9 cellular contexts compared by ENCODE assay signal in genomic region chr2:96916156-96917007, GRCh38. TPM values are rescaled to one million over a fixed set of nuclear protein-coding genes. Genes with fewer than 3 reads are reported as not detected.
DNase-seq lines count a peak whose midpoint lies in the region; ATAC-seq and TF ChIP-seq lines count a peak whose summit lies in the region.
"Had no signal": no experiment of that assay in that cellular context is flagged by ENCODE, and none has a peak within 500 bp of the region (broad histone marks: within the 10 kb centered on the region; RNA-seq: fewer than 3 reads in every experiment).

No MANE protein-coding gene starts in this region.

- H3K4me1 ChIP-seq in liver (ENCODE audit: control insufficient read depth in 4 of 4, insufficient read depth in 4 of 4, low read length in 3 of 4) (no peaks in the 10 kb centered on the region), foreskin keratinocyte (no peaks in the 10 kb centered on the region)

- H3K4me3 Mint-ChIP-seq in type B pancreatic cell: no peak overlapping the region

- H3K4me3 ChIP-seq in liver (ENCODE audit: low read depth in 1 of 3, low read length in 3 of 3): peak overlapping the region in 1 of 3 donors; percentile 15

- no peaks in the 10 kb centered on the region for H3K27me3 Mint-ChIP-seq in type B pancreatic cell

- H3K36me3 Mint-ChIP-seq in type B pancreatic cell: no peaks in the 10 kb centered on the region

- intact Hi-C loops in Right ventricle myocardium inferior (cut with DNase I) (no loop called here), Right ventricle myocardium superior (cut with DNase I) (no loop called here)

- H3K9me3 Mint-ChIP-seq in type B pancreatic cell: no peaks in the 10 kb centered on the region

- H3K36me3 ChIP-seq in liver (ENCODE audit: control insufficient read depth in 4 of 4, insufficient read depth in 3 of 4, low read depth in 1 of 4, low read length in 3 of 4): no peaks in the 10 kb centered on the region

- H3K27ac Mint-ChIP-seq in type B pancreatic cell: no peak overlapping the region

- H3K4me1 Mint-ChIP-seq in type B pancreatic cell (ENCODE audit: unreplicated experiment): peaks cover 34% of the 10 kb centered on the region

- peaks cover 6 to 14% (median 11%) of the 10 kb centered on the region in 4 donors for H3K9me3 ChIP-seq in liver (ENCODE audit: control insufficient read depth in 4 of 4, low read length in 3 of 4)

- peak; percentile 19 to 45 for TF ChIP-seq RAD21 in liver (IDR thresholded peaks at IDR 0.05)

- no peak overlapping the region for H3K9ac ChIP-seq in liver (ENCODE audit: low read depth in 1 of 2, low read length in 2 of 2)

- TF ChIP-seq CTCF in liver (IDR thresholded peaks at IDR 0.05; ENCODE audit: low read depth, low read length, missing input control): peak; percentile 3
- TF ChIP-seq CTCF in type B pancreatic cell (conservative IDR thresholded peaks at IDR 0.05): peak; percentile 46
- no peak for TF ChIP-seq CTCF in foreskin keratinocyte (conservative IDR thresholded peaks at IDR 0.05)

- H3K27me3 ChIP-seq in liver (ENCODE audit: control insufficient read depth in 4 of 4, insufficient read depth in 4 of 4, low read length in 3 of 4) (no peaks in the 10 kb centered on the region), foreskin keratinocyte (peaks cover 18% of the 10 kb centered on the region)

- ATAC-seq in Right ventricle myocardium inferior (no peak), Right ventricle myocardium superior (ENCODE audit: poor library complexity) (no peak), foreskin keratinocyte (no peak), HG02840 (IDR thresholded peaks at IDR 0.05; ENCODE audit: low FRiP score, unreplicated experiment) (no peak)

- H3K27ac ChIP-seq in caudate nucleus (ENCODE audit: low read depth, low read length) (peak overlapping the region; percentile 61), liver (ENCODE audit: low read depth in 1 of 2, low read length in 2 of 2) (no peak overlapping the region), foreskin keratinocyte (no peak overlapping the region)

- WGBS in liver: 69% methylated on average over 18 of the region's 18 CpGs

- peak; percentile 37 for DNase-seq in Right ventricle myocardium inferior (ENCODE audit: missing footprints)
- no peak for DNase-seq in Right ventricle myocardium superior
- DNase-seq in caudate nucleus (lab: John Stamatoyannopoulos, UW): peak in 35 of 61 donors; percentile 16 to 98 (median 44)
- DNase-seq in type B pancreatic cell (ENCODE audit: extremely low spot score, unreplicated experiment): no peak
- no peak for DNase-seq in foreskin keratinocyte
- no peak for DNase-seq in stimulated activated CD4-positive, alpha-beta T cell treated with anti-CD3 and anti-CD28 coated beads, Interleukin-4, amount 100 ng/mL, for 4 hours
- DNase-seq: IMR-90 had no signal

TF ChIP-seq in liver, 16 proteins besides CTCF, POLR2A, EP300 and RAD21:
- TF ChIP-seq, protein P1, sequence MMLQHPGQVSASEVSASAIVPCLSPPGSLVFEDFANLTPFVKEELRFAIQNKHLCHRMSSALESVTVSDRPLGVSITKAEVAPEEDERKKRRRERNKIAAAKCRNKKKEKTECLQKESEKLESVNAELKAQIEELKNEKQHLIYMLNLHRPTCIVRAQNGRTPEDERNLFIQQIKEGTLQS (IDR thresholded peaks at IDR 0.05): no peak

RNA-seq across cellular contexts. Expression of gene SEMA4C, which starts 46.5 kb away (rescaled TPM):
- total RNA-seq in Right ventricle myocardium inferior: 22.7 TPM
- total RNA-seq in Right ventricle myocardium superior: 18.2 TPM
- total RNA-seq in liver: 10 to 100 TPM; 13.3 to 23.2 TPM
- polyA plus RNA-seq in liver: 10 to 100 TPM in 1 of 2 donors, 1 to 10 TPM in 1; 3.7 to 13.0 TPM
- 45.5 and 58.1 TPM in 2 replicates for total RNA-seq in type B pancreatic cell (ENCODE audit: low replicate concordance)
- total RNA-seq in foreskin keratinocyte: 9.5 and 10.5 TPM in 2 replicates
- 6.2 and 6.6 TPM in 2 replicates for polyA plus RNA-seq in foreskin keratinocyte

RNA-seq across cellular contexts. Expression of gene ANKRD39, which starts 58.6 kb away (rescaled TPM):
- total RNA-seq in Right ventricle myocardium inferior: 17.4 TPM
- 14.6 TPM for total RNA-seq in Right ventricle myocardium superior
- 1 to 10 TPM; 4.7 to 9.3 TPM for total RNA-seq in liver
- polyA plus RNA-seq in liver: 10 to 100 TPM; 12.1 to 22.7 TPM
- total RNA-seq in type B pancreatic cell (ENCODE audit: low replicate concordance): 16.6 and 17.7 TPM in 2 replicates
- total RNA-seq in foreskin keratinocyte: 10.5 and 10.6 TPM in 2 replicates
- 19.0 and 19.2 TPM in 2 replicates for polyA plus RNA-seq in foreskin keratinocyte

Comparison
In these comparisons a context has a peak if more than half of its experiments do, and no peak if none do; other contexts are left out.
1. DNase-seq: peak in Right ventricle myocardium inferior (single experiment) and caudate nucleus (35 of 61); none in Right ventricle myocardium superior (single experiment), type B pancreatic cell (single experiment), foreskin keratinocyte (0 of 2) and stimulated activated CD4-positive, alpha-beta T cell treated with anti-CD3 and anti-CD28 coated beads, Interleukin-4, amount 100 ng/mL, for 4 hours (0 of 2).